26 cellular contexts compared by ENCODE assay signal in genomic region chr3:98808071-98808470, GRCh38. TPM values are rescaled to one million over a fixed set of nuclear protein-coding genes. Genes with fewer than 3 reads are reported as not detected.
"Had no signal": no experiment of that assay in that cellular context is flagged by ENCODE, and none has a peak within 500 bp of the region (broad histone marks: within the 10 kb centered on the region; RNA-seq: fewer than 3 reads in every experiment).

No MANE protein-coding gene starts in this region.

- DNase-seq: activated CD4-positive, alpha-beta T cell treated with anti-CD3 and anti-CD28 coated beads for 48 hours; activated CD4-positive, alpha-beta T cell treated with anti-CD3 and anti-CD28 coated beads, Interleukin-2, amount 50 U/mL, for 48 hours; activated CD4-positive, CD25-positive, alpha-beta regulatory T cell treated with anti-CD3 and anti-CD28 coated beads, Interleukin-2, amount 50 U/mL, for 72 hours; activated CD8-positive, alpha-beta memory T cell treated with anti-CD3 and anti-CD28 coated beads, Interleukin-2, amount 10 ng/mL, durations not matched to agents 7 days and 5 days; activated effector memory CD4-positive, alpha-beta T cell treated with Interleukin-2 at 50 U/mL for 16 hours; activated naive CD4-positive, alpha-beta T cell; activated T-cell treated with anti-CD3 and anti-CD28 coated beads, Interleukin-2, amount 50 U/mL, for 24 hours; amniotic stem cell; caudate nucleus; NCI-H1105 treated with DMSO at 0.1 percent for 48 hours; NCI-H1930; NCI-H2107; NCI-H2171 treated with DMSO at 0.1 percent for 48 hours; NCI-H345; NCI-H510A; NCI-H526 treated with DMSO at 0.1 percent for 48 hours; NCI-H82; NK-92 treated with Interleukin-12 subunit alpha and Interleukin-12 subunit beta, amount 100 ng/mL, for 24 hours; OCI-M1; Peyer's patch; SHP77; SW 1271 had no signal

- H3K27me3 ChIP-seq: Peyer's patch, SJSA1 had no signal

- H3K4me3 ChIP-seq: Peyer's patch, SJSA1 had no signal

- ATAC-seq: activated CD8-positive, alpha-beta memory T cell treated with anti-CD3 and anti-CD28 coated beads, Interleukin-2, amount 10 ng/mL, durations not matched to agents 7 days and 5 days; SK-N-SH treated with all-trans-retinoic acid at 6 μM for 48 hours had no signal

- H3K9me3 ChIP-seq: Peyer's patch, SJSA1 had no signal

- H3K4me1 ChIP-seq: Peyer's patch, SJSA1 had no signal

- H3K27ac ChIP-seq: Peyer's patch, RWPE1, SJSA1 had no signal

RNA-seq across cellular contexts. Expression of gene ST3GAL6, which starts 44.9 kb away (rescaled TPM):
- total RNA-seq: SJSA1; T-helper 1 cell treated with Interleukin-12 subunit alpha and Interleukin-12 subunit beta and Interleukin-4 antibody, amounts not matched to agents 30 ng/mL and 1 ng/mL, for 36 hours had no signal
